In genomic region chr20:54199721-54200176, GRCh38 we compare ENCODE assay signal across 8 cellular contexts. TPM values are rescaled to one million over a fixed set of nuclear protein-coding genes. Genes with fewer than 3 reads are reported as not detected.
DNase-seq lines count a peak whose midpoint lies in the region; ATAC-seq and TF ChIP-seq lines count a peak whose summit lies in the region.

No MANE protein-coding gene starts in this region.

- H3K4me1 Mint-ChIP-seq in HFFc6 (ENCODE audit: low read depth), result peaks cover 13% of the 10 kb centered on the region

- no peaks in the 10 kb centered on the region for H3K9me3 Mint-ChIP-seq in HFFc6

- H3K27ac Mint-ChIP-seq in HFFc6, result no peak overlapping the region

- TF ChIP-seq CTCF in HFFc6 (IDR thresholded peaks at IDR 0.05), result peak; percentile 95

- intact Hi-C loops in left colon (cut with DNase I, micrococcal nuclease), result loop anchor here (5.0 to 10.0 kb wide), 2 partner anchors 102 to 105 kb away; no protein-coding TSS in a partner anchor

- H3K4me3 Mint-ChIP-seq in HFFc6, result no peak overlapping the region

- H3K36me3 Mint-ChIP-seq in HFFc6 (ENCODE audit: low read depth), result no peaks in the 10 kb centered on the region

- peaks cover 4% of the 10 kb centered on the region for H3K27me3 Mint-ChIP-seq in HFFc6 (ENCODE audit: insufficient read depth)

- ATAC-seq in left colon (peak; percentile 39), HG03025 (IDR thresholded peaks at IDR 0.05; ENCODE audit: low FRiP score, unreplicated experiment) (no peak)

- DNase-seq in DMS114 treated with DMSO at 0.1 percent for 48 hours (lab: John Stamatoyannopoulos, UW; ENCODE audit: unreplicated experiment) (peak; percentile 83), HFFc6 (peak; percentile 60), NCI-H345 treated with DMSO at 0.1 percent for 48 hours (lab: John Stamatoyannopoulos, UW; ENCODE audit: unreplicated experiment) (peak; percentile 46), cerebellar cortex (ENCODE audit: low spot score) (peak; percentile 82), left colon (peak; percentile 56 to 83)
- peak; percentile 41 for DNase-seq in activated CD4-positive, alpha-beta T cell treated with anti-CD3 and anti-CD28 coated beads for 1 hour
- peak; percentile 75 for DNase-seq in stimulated activated CD4-positive, alpha-beta T cell treated with anti-CD3 and anti-CD28 coated beads, Interleukin-4, amount 100 ng/mL, for 24 hours

RNA-seq across cellular contexts. Expression of gene PFDN4, which starts 8.1 kb away (rescaled TPM):
- 10 to 100 TPM; 31.6 to 37.1 (median 35.1) TPM for total RNA-seq in HFFc6 (2021; fragmentation: NEBNext Ultra II Directional; extraction: Animal tissue kit (Norgen Biotek cat#: 25700))
- total RNA-seq in left colon, result 10 to 100 TPM; 11.1 to 14.7 TPM

RNA-seq across cellular contexts. Expression of gene CYP24A1, which starts 26.0 kb away (rescaled TPM):
- 1 to 10 TPM in 1 of 6 experiments, under 1 TPM in 3, not detected in 2; 0.11 to 1.1 (median 0.37) TPM for total RNA-seq in HFFc6 (2021; fragmentation: NEBNext Ultra II Directional; extraction: Animal tissue kit (Norgen Biotek cat#: 25700))
- total RNA-seq in left colon, result not detected
